In genomic region chr7:133486-133885, GRCh38 we compare ENCODE assay signal across 13 cellular contexts.
"Had no signal": no experiment of that assay in that cellular context is flagged by ENCODE, and none has a peak within 500 bp of the region (broad histone marks: within the 10 kb centered on the region; RNA-seq: fewer than 3 reads in every experiment).

No MANE protein-coding gene starts in this region.

- H3K27ac ChIP-seq: sigmoid colon, upper lobe of right lung had no signal

- H3K4me3 ChIP-seq: sigmoid colon, upper lobe of right lung had no signal

- ATAC-seq: activated naive CD8-positive, alpha-beta T cell treated with anti-CD3 and anti-CD28 coated beads, Interleukin-2, amount 50 U/mL, for 24 hours; stimulated activated naive B cell treated with anti-CD40 and anti-IgM and Interleukin-4, amounts not matched to agents 10 μg/mL and 1 μg/mL and 100 μg/mL, for 72 hours; upper lobe of right lung; WTC11 had no signal

- DNase-seq: activated CD4-positive, alpha-beta memory T cell treated with anti-CD3 and anti-CD28 coated beads, Interleukin-2, amount 10 ng/mL, durations not matched to agents 7 days and 5 days; activated CD4-positive, alpha-beta T cell treated with anti-CD3 and anti-CD28 coated beads for 48 hours; activated naive CD4-positive, alpha-beta T cell treated with anti-CD3 and anti-CD28 coated beads, Interleukin-2, amount 10 ng/mL, durations not matched to agents 7 days and 5 days; activated naive CD8-positive, alpha-beta T cell treated with anti-CD3 and anti-CD28 coated beads, Interleukin-2, amount 50 U/mL, for 24 hours; activated T-cell treated with anti-CD3 and anti-CD28 coated beads, Interleukin-2, amount 50 U/mL, for 24 hours; effector memory CD4-positive, alpha-beta T cell; foreskin fibroblast; hippocampal formation; midbrain; sigmoid colon; stimulated activated naive B cell treated with anti-CD40 and anti-IgM and Interleukin-4, amounts not matched to agents 10 μg/mL and 1 μg/mL and 100 μg/mL, for 72 hours had no signal

- H3K27me3 ChIP-seq: sigmoid colon, upper lobe of right lung had no signal

- H3K9me3 ChIP-seq: sigmoid colon, upper lobe of right lung had no signal

- H3K36me3 ChIP-seq: sigmoid colon, upper lobe of right lung had no signal
